ENCODE assay signal across 25 cellular contexts in genomic region chr16:67093098-67093732, GRCh38.
"Had no signal": no experiment of that assay in that cellular context is flagged by ENCODE, and none has a peak within 500 bp of the region (broad histone marks: within the 10 kb centered on the region; RNA-seq: fewer than 3 reads in every experiment).

No MANE protein-coding gene starts in this region.

- H3K4me3 Mint-ChIP-seq: activated CD8-positive, alpha-beta T cell treated with anti-CD3 and anti-CD28 coated beads, Interleukin-2, amount 10 ng/mL, durations not matched to agents 7 days and 5 days; activated naive CD4-positive, alpha-beta T cell treated with anti-CD3 and anti-CD28 coated beads, Interleukin-2, amount 10 ng/mL, durations not matched to agents 7 days and 5 days; activated T-cell treated with anti-CD3 and anti-CD28 coated beads, Interleukin-2, amount 50 U/mL, for 4 hours; dendritic cell treated with granulocyte-macrophage colony-stimulating factor and Interleukin-4, amounts not matched to agents 40 ng/mL and 50 ng/mL, for 4 days; natural killer cell treated with Interleukin-12 subunit alpha and Interleukin-12 subunit beta and Interleukin-15 and Interleukin-18, amount 100 ng/mL, for 72 hours; stimulated activated naive B cell treated with anti-CD40 and anti-IgM and Interleukin-4, amounts not matched to agents 10 μg/mL and 1 μg/mL and 100 μg/mL, for 72 hours; WTC11 had no signal

- H3K4me3 ChIP-seq: body of pancreas, cardiac muscle cell, esophagus muscularis mucosa, left ventricle myocardium inferior, thoracic aorta, upper lobe of left lung had no signal

- H3K27me3 ChIP-seq: body of pancreas, cardiac muscle cell, esophagus muscularis mucosa, upper lobe of left lung had no signal

- ATAC-seq: activated CD8-positive, alpha-beta T cell treated with anti-CD3 and anti-CD28 coated beads, Interleukin-2, amount 10 ng/mL, durations not matched to agents 7 days and 5 days; body of pancreas; natural killer cell treated with Interleukin-12 subunit alpha and Interleukin-12 subunit beta and Interleukin-15 and Interleukin-18, amount 100 ng/mL, for 72 hours; sciatic nerve; stimulated activated naive B cell treated with anti-CD40 and anti-IgM and Interleukin-4, amounts not matched to agents 10 μg/mL and 1 μg/mL and 100 μg/mL, for 72 hours; WTC11 had no signal

- H3K4me1 ChIP-seq: body of pancreas, parathyroid adenoma, upper lobe of left lung had no signal

- H3K36me3 Mint-ChIP-seq: natural killer cell treated with Interleukin-12 subunit alpha and Interleukin-12 subunit beta and Interleukin-15 and Interleukin-18, amount 100 ng/mL, for 72 hours; WTC11 had no signal

- H3K9me3 ChIP-seq: body of pancreas, esophagus muscularis mucosa, left ventricle myocardium inferior, thoracic aorta, upper lobe of left lung had no signal

- H3K27ac Mint-ChIP-seq: activated CD8-positive, alpha-beta T cell treated with anti-CD3 and anti-CD28 coated beads, Interleukin-2, amount 10 ng/mL, durations not matched to agents 7 days and 5 days; activated naive CD4-positive, alpha-beta T cell treated with anti-CD3 and anti-CD28 coated beads, Interleukin-2, amount 10 ng/mL, durations not matched to agents 7 days and 5 days; dendritic cell treated with granulocyte-macrophage colony-stimulating factor and Interleukin-4, amounts not matched to agents 40 ng/mL and 50 ng/mL, for 4 days; stimulated activated naive B cell treated with anti-CD40 and anti-IgM and Interleukin-4, amounts not matched to agents 10 μg/mL and 1 μg/mL and 100 μg/mL, for 72 hours; WTC11 had no signal

- DNase-seq: activated CD8-positive, alpha-beta T cell treated with anti-CD3 and anti-CD28 coated beads, Interleukin-2, amount 10 ng/mL, durations not matched to agents 7 days and 5 days; activated effector memory CD4-positive, alpha-beta T cell treated with anti-CD3 and anti-CD28 coated beads, Interleukin-2, amount 50 U/mL, for 16 hours; activated naive CD4-positive, alpha-beta T cell treated with anti-CD3 and anti-CD28 coated beads, Interleukin-2, amount 10 ng/mL, durations not matched to agents 7 days and 5 days; activated T-cell treated with anti-CD3 and anti-CD28 coated beads, Interleukin-2, amount 50 U/mL, for 4 hours; anterior cingulate cortex; body of pancreas; effector CD8-positive, alpha-beta T cell; glutamatergic neuron; hippocampal formation; left ventricle myocardium inferior; mammary epithelial cell; midbrain; stimulated activated CD4-positive, alpha-beta T cell treated with anti-CD3 and anti-CD28 coated beads, Interleukin-2, amount 100 ng/mL, for 48 hours; stimulated activated CD8-positive, alpha-beta memory T cell treated with anti-CD3 and anti-CD28 coated beads, Interleukin-4, amount 100 ng/mL, for 48 hours; stimulated activated naive B cell treated with anti-CD40 and anti-IgM and Interleukin-4, amounts not matched to agents 10 μg/mL and 1 μg/mL and 100 μg/mL, for 72 hours; T-helper 9 cell; upper lobe of left lung had no signal

- H3K36me3 ChIP-seq: left ventricle myocardium inferior had no signal

- H3K27ac ChIP-seq: body of pancreas, cardiac muscle cell, esophagus muscularis mucosa, left ventricle myocardium inferior, parathyroid adenoma, thoracic aorta, upper lobe of left lung had no signal

- H3K9me3 Mint-ChIP-seq: activated naive CD4-positive, alpha-beta T cell treated with anti-CD3 and anti-CD28 coated beads, Interleukin-2, amount 10 ng/mL, durations not matched to agents 7 days and 5 days; activated T-cell treated with anti-CD3 and anti-CD28 coated beads, Interleukin-2, amount 50 U/mL, for 4 hours; dendritic cell treated with granulocyte-macrophage colony-stimulating factor and Interleukin-4, amounts not matched to agents 40 ng/mL and 50 ng/mL, for 4 days; natural killer cell treated with Interleukin-12 subunit alpha and Interleukin-12 subunit beta and Interleukin-15 and Interleukin-18, amount 100 ng/mL, for 72 hours; stimulated activated naive B cell treated with anti-CD40 and anti-IgM and Interleukin-4, amounts not matched to agents 10 μg/mL and 1 μg/mL and 100 μg/mL, for 72 hours; WTC11 had no signal

- H3K4me1 Mint-ChIP-seq: activated naive CD4-positive, alpha-beta T cell treated with anti-CD3 and anti-CD28 coated beads, Interleukin-2, amount 10 ng/mL, durations not matched to agents 7 days and 5 days; WTC11 had no signal

- H3K27me3 Mint-ChIP-seq: activated naive CD4-positive, alpha-beta T cell treated with anti-CD3 and anti-CD28 coated beads, Interleukin-2, amount 10 ng/mL, durations not matched to agents 7 days and 5 days; dendritic cell treated with granulocyte-macrophage colony-stimulating factor and Interleukin-4, amounts not matched to agents 40 ng/mL and 50 ng/mL, for 4 days; natural killer cell treated with Interleukin-12 subunit alpha and Interleukin-12 subunit beta and Interleukin-15 and Interleukin-18, amount 100 ng/mL, for 72 hours; stimulated activated naive B cell treated with anti-CD40 and anti-IgM and Interleukin-4, amounts not matched to agents 10 μg/mL and 1 μg/mL and 100 μg/mL, for 72 hours had no signal
